In genomic region chr20:37347347-37347823, GRCh38 we compare ENCODE assay signal across 9 cellular contexts. TPM values are rescaled to one million over a fixed set of nuclear protein-coding genes. Genes with fewer than 3 reads are reported as not detected.
DNase-seq lines count a peak whose midpoint lies in the region; ATAC-seq and TF ChIP-seq lines count a peak whose summit lies in the region.
"Had no signal": no experiment of that assay in that cellular context is flagged by ENCODE, and none has a peak within 500 bp of the region (broad histone marks: within the 10 kb centered on the region; RNA-seq: fewer than 3 reads in every experiment).

No MANE protein-coding gene starts in this region.

- H3K9me3 ChIP-seq in stomach (no peaks in the 10 kb centered on the region), A673 (ENCODE audit: low read depth, low read length, poor library complexity, severe bottlenecking) (no peaks in the 10 kb centered on the region)

- peaks cover 0 to 24% (median 22%) of the 10 kb centered on the region in 4 donors for H3K36me3 ChIP-seq in stomach
- no peaks in the 10 kb centered on the region for H3K36me3 ChIP-seq in A673 (ENCODE audit: insufficient read depth, low read length, poor library complexity, severe bottlenecking)

- no peak overlapping the region for H3K27ac Mint-ChIP-seq in activated CD4-positive, alpha-beta T cell treated with anti-CD3 and anti-CD28 coated beads, Interleukin-2, amount 10 ng/mL, durations not matched to agents 7 days and 5 days
- 0 out of 2 replicates have a peak overlapping the region, but pooled peaks have one; percentile 49 for H3K27ac Mint-ChIP-seq in WTC11

- H3K4me3 ChIP-seq in fibroblast of villous mesenchyme (ENCODE audit: low read depth, low read length): peak overlapping the region; percentile 66
- H3K4me3 ChIP-seq in stomach: peak overlapping the region; percentile 57 to 82 (median 72)
- H3K4me3 ChIP-seq in A673 (ENCODE audit: low read depth, low read length, poor library complexity, severe bottlenecking): no peak overlapping the region

- TF ChIP-seq EP300 in stomach (IDR thresholded peaks at IDR 0.05): no peak

- H3K27ac ChIP-seq in stomach: peak overlapping the region; percentile 80 to 95 (median 93)
- no peak overlapping the region for H3K27ac ChIP-seq in A673 (ENCODE audit: low read depth, low read length, poor library complexity, severe bottlenecking)

- TF ChIP-seq CTCF in WTC11 (IDR thresholded peaks at IDR 0.05) (no peak), fibroblast of villous mesenchyme (IDR thresholded peaks at IDR 0.05; ENCODE audit: insufficient read depth, low read depth, low read length) (no peak), stomach (IDR thresholded peaks at IDR 0.05) (no peak), A673 (conservative IDR thresholded peaks at IDR 0.05; ENCODE audit: low read depth, low read length) (no peak)

- peaks cover 53 to 78% (median 75%) of the 10 kb centered on the region in 4 donors for H3K4me1 ChIP-seq in stomach
- H3K4me1 ChIP-seq in A673 (ENCODE audit: insufficient read depth, low read length, poor library complexity, severe bottlenecking): no peaks in the 10 kb centered on the region

- 81 to 90% (median 86%) methylated on average over 7 of the region's 7 CpGs for WGBS in stomach, 5 donors

- H3K27me3 Mint-ChIP-seq in activated CD4-positive, alpha-beta T cell treated with anti-CD3 and anti-CD28 coated beads, Interleukin-2, amount 10 ng/mL, durations not matched to agents 7 days and 5 days: peaks cover 2% of the 10 kb centered on the region
- H3K27me3 Mint-ChIP-seq in WTC11 (ENCODE audit: low read depth): no peaks in the 10 kb centered on the region

- no peak for TF ChIP-seq POLR2A in stomach (IDR thresholded peaks at IDR 0.05)

- no TSS peak for BruUV-seq in A673 (replicated peaks; lab: Mats Ljungman, UMichigan)

- DNase-seq in activated CD4-positive, alpha-beta T cell treated with anti-CD3 and anti-CD28 coated beads, Interleukin-2, amount 10 ng/mL, durations not matched to agents 7 days and 5 days: no peak
- DNase-seq in activated CD4-positive, alpha-beta T cell treated with anti-CD3 and anti-CD28 coated beads for 4 hours: no peak
- DNase-seq in WTC11 (ENCODE audit: low spot score): no peak
- no peak for DNase-seq in fibroblast of villous mesenchyme (ENCODE audit: low read depth)
- no peak for DNase-seq in stomach
- DNase-seq in A673 (ENCODE audit: low spot score): no peak
- DNase-seq: C1 segment of cervical spinal cord had no signal

- intact Hi-C loops in stomach (cut with DNase I; ENCODE audit: low total_unique reads): no loop called here
- intact Hi-C loops in A673 (cut with micrococcal nuclease; ENCODE audit: unreplicated experiment): no loop called here

- POLR2A ChIA-PET in activated CD4-positive, alpha-beta T cell treated with anti-CD3 and anti-CD28 coated beads, Interleukin-2, amount 10 ng/mL, durations not matched to agents 7 days and 5 days (lab: Charles Lee): no interaction called here
- POLR2A ChIA-PET in WTC11 (lab: Charles Lee) (interaction anchor here (0.6 kb wide), 1 partner anchor 85 kb away, joined by 4 read pairs; no protein-coding TSS in a partner anchor), A673 (lab: Charles Lee; ENCODE audit: low non-redundant PET) (no interaction called here)

- H3K4me1 Mint-ChIP-seq in activated CD4-positive, alpha-beta T cell treated with anti-CD3 and anti-CD28 coated beads, Interleukin-2, amount 10 ng/mL, durations not matched to agents 7 days and 5 days: peaks cover 21% of the 10 kb centered on the region
- peaks cover 35% of the 10 kb centered on the region for H3K4me1 Mint-ChIP-seq in WTC11

- no peak for ATAC-seq in WTC11
- no peak for ATAC-seq in HG03139 (IDR thresholded peaks at IDR 0.05; ENCODE audit: unreplicated experiment)
- ATAC-seq in HG03457 (IDR thresholded peaks at IDR 0.05; ENCODE audit: unreplicated experiment): no peak

- H3K27me3 ChIP-seq in stomach (peaks cover 0 to 15% (median 0%) of the 10 kb centered on the region in 3 donors), A673 (replicated peaks; ENCODE audit: insufficient read depth, low read depth, low read length, poor library complexity) (no peaks in the 10 kb centered on the region)

- peak overlapping the region; percentile 43 for H3K4me3 Mint-ChIP-seq in activated CD4-positive, alpha-beta T cell treated with anti-CD3 and anti-CD28 coated beads, Interleukin-2, amount 10 ng/mL, durations not matched to agents 7 days and 5 days
- H3K4me3 Mint-ChIP-seq in WTC11: peak overlapping the region; percentile 56

- no peaks in the 10 kb centered on the region for H3K9me3 Mint-ChIP-seq in activated CD4-positive, alpha-beta T cell treated with anti-CD3 and anti-CD28 coated beads, Interleukin-2, amount 10 ng/mL, durations not matched to agents 7 days and 5 days
- no peaks in the 10 kb centered on the region for H3K9me3 Mint-ChIP-seq in WTC11

- CTCF ChIA-PET in activated CD4-positive, alpha-beta T cell treated with anti-CD3 and anti-CD28 coated beads, Interleukin-2, amount 10 ng/mL, durations not matched to agents 7 days and 5 days (lab: Charles Lee): interaction anchor here (0.8 to 2.6 kb wide), 3 partner anchors 9 to 21 kb away, joined by 3 to 7 read pairs (median 4); no protein-coding TSS in a partner anchor
- CTCF ChIA-PET in WTC11 (lab: Charles Lee): no interaction called here
- CTCF ChIA-PET in A673 (lab: Charles Lee): no interaction called here

- no peaks in the 10 kb centered on the region for H3K36me3 Mint-ChIP-seq in activated CD4-positive, alpha-beta T cell treated with anti-CD3 and anti-CD28 coated beads, Interleukin-2, amount 10 ng/mL, durations not matched to agents 7 days and 5 days (ENCODE audit: low read depth)
- H3K36me3 Mint-ChIP-seq in WTC11: 0 out of 2 replicates have a peak, but pooled peaks cover 3% of the 10 kb centered on the region

TF ChIP-seq in WTC11, 78 proteins besides CTCF, POLR2A, EP300 and RAD21 (continues in another document):
- TF ChIP-seq ZNF232 (CRISPR knock-in tag; IDR thresholded peaks at IDR 0.05) (no peak), MXD4 (CRISPR knock-in tag; IDR thresholded peaks at IDR 0.05; ENCODE audit: borderline replicate concordance) (no peak), JUN (CRISPR knock-in tag; IDR thresholded peaks at IDR 0.05) (no peak), CREM (CRISPR knock-in tag; IDR thresholded peaks at IDR 0.05) (no peak)
- TF ChIP-seq, protein P1, sequence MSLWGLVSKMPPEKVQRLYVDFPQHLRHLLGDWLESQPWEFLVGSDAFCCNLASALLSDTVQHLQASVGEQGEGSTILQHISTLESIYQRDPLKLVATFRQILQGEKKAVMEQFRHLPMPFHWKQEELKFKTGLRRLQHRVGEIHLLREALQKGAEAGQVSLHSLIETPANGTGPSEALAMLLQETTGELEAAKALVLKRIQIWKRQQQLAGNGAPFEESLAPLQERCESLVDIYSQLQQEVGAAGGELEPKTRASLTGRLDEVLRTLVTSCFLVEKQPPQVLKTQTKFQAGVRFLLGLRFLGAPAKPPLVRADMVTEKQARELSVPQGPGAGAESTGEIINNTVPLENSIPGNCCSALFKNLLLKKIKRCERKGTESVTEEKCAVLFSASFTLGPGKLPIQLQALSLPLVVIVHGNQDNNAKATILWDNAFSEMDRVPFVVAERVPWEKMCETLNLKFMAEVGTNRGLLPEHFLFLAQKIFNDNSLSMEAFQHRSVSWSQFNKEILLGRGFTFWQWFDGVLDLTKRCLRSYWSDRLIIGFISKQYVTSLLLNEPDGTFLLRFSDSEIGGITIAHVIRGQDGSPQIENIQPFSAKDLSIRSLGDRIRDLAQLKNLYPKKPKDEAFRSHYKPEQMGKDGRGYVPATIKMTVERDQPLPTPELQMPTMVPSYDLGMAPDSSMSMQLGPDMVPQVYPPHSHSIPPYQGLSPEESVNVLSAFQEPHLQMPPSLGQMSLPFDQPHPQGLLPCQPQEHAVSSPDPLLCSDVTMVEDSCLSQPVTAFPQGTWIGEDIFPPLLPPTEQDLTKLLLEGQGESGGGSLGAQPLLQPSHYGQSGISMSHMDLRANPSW (CRISPR knock-in tag; conservative IDR thresholded peaks at IDR 0.05; ENCODE audit: low read depth): no peak
- TF ChIP-seq, protein P2, sequence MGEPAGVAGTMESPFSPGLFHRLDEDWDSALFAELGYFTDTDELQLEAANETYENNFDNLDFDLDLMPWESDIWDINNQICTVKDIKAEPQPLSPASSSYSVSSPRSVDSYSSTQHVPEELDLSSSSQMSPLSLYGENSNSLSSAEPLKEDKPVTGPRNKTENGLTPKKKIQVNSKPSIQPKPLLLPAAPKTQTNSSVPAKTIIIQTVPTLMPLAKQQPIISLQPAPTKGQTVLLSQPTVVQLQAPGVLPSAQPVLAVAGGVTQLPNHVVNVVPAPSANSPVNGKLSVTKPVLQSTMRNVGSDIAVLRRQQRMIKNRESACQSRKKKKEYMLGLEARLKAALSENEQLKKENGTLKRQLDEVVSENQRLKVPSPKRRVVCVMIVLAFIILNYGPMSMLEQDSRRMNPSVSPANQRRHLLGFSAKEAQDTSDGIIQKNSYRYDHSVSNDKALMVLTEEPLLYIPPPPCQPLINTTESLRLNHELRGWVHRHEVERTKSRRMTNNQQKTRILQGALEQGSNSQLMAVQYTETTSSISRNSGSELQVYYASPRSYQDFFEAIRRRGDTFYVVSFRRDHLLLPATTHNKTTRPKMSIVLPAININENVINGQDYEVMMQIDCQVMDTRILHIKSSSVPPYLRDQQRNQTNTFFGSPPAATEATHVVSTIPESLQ (CRISPR knock-in tag; IDR thresholded peaks at IDR 0.05): no peak

RNA-seq across cellular contexts. Expression of gene SRC, which starts 1.4 kb away (rescaled TPM):
- 1 to 10 TPM; 2.1 to 2.6 TPM for total RNA-seq in activated CD4-positive, alpha-beta T cell treated with anti-CD3 and anti-CD28 coated beads, Interleukin-2, amount 10 ng/mL, durations not matched to agents 7 days and 5 days
- total RNA-seq in WTC11 (2021) (27.4 to 33.3 TPM (median 30.4 TPM) in 3 replicates), fibroblast of villous mesenchyme (20.3 and 20.6 TPM in 2 replicates), stomach (100 to 1,000 TPM in 1 of 5 donors, 10 to 100 TPM in 4; 31.6 to 471 (median 69.8) TPM), A673 (2021) (23.3 and 29.6 TPM in 2 replicates)
- 10 to 100 TPM; 40.7 to 47.4 (median 47.2) TPM for polyA plus RNA-seq in stomach

RNA-seq across cellular contexts. Expression of gene MANBAL, which starts 57.9 kb away (rescaled TPM):
- total RNA-seq in activated CD4-positive, alpha-beta T cell treated with anti-CD3 and anti-CD28 coated beads, Interleukin-2, amount 10 ng/mL, durations not matched to agents 7 days and 5 days: 10 to 100 TPM; 10.9 to 11.0 TPM
- 41.7 to 48.6 TPM (median 48.5 TPM) in 3 replicates for total RNA-seq in WTC11 (2021)
- 15.1 and 17.1 TPM in 2 replicates for total RNA-seq in fibroblast of villous mesenchyme
- 10 to 100 TPM in 3 of 5 donors, 1 to 10 TPM in 2; 2.3 to 27.5 (median 15.2) TPM for total RNA-seq in stomach
- polyA plus RNA-seq in stomach: 10 to 100 TPM; 43.5 to 57.7 (median 57.5) TPM
- total RNA-seq in A673 (2021): 46.4 and 48.4 TPM in 2 replicates
